ENCODE assay signal across 8 cellular contexts in the genomic region with DNA sequence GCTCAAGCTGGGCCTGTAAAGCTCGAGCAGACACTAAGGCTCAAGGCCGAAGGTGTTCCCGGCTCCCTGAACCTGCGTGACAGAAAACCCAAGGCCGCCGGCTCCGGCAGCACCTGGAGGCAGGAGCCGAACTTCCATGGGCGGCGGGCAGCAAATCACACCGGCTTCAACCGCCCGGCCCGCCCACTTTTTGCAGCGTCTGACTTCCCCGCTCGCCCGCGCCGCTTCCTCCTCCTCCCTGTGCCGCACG. TPM values are rescaled to one million over a fixed set of nuclear protein-coding genes. Genes with fewer than 3 reads are reported as not detected.
DNase-seq lines count a peak whose midpoint lies in the region; ATAC-seq and TF ChIP-seq lines count a peak whose summit lies in the region.

No MANE protein-coding gene starts in this region.

- WGBS in GM23248 (ENCODE audit: low coverage in 1 of 2, low lambda C conversion rate in 2 of 2, missing lambda C conversion rate in 2 of 2), 2 experiments: 0 to 1% methylated on average over 12 to 19 of the region's 22 CpGs
- WGBS in gastroesophageal sphincter (ENCODE audit: low coverage in 1 of 2), 2 donors: no CpG with 5 or more reads among the region's 22 CpGs

- in situ Hi-C loops in GM23248 (cut with MboI): no loop called here

- no peak for TF ChIP-seq CTCF in RWPE1 (conservative IDR thresholded peaks at IDR 0.05; ENCODE audit: low read depth)
- no peak for TF ChIP-seq CTCF in gastroesophageal sphincter (IDR thresholded peaks at IDR 0.05)
- TF ChIP-seq CTCF in neutrophil (IDR thresholded peaks at IDR 0.05): no peak

- H3K4me3 ChIP-seq in GM23248 (peak overlapping the region; percentile 74), gastroesophageal sphincter (peak overlapping the region; percentile 84 to 94), neutrophil (ENCODE audit: low read depth in 1 of 2, low read length in 1 of 2) (peak overlapping the region; percentile 73 to 98)

- POLR2A ChIA-PET in RWPE1 (lab: Yijun Ruan, JAX; ENCODE audit: low non-redundant PET): no interaction called here

- H3K79me2 ChIP-seq in GM23248 (ENCODE audit: insufficient read depth): peaks cover 32% of the 10 kb centered on the region

- H2AFZ ChIP-seq in GM23248: peak overlapping the region; percentile 75

- peak overlapping the region; percentile 97 for H3K9ac ChIP-seq in GM23248

- H3K27me3 ChIP-seq in GM23248 (replicated peaks; ENCODE audit: insufficient read depth): no peaks in the 10 kb centered on the region
- H3K27me3 ChIP-seq in gastroesophageal sphincter: peaks cover 24% of the 10 kb centered on the region
- peaks cover 6% of the 10 kb centered on the region for H3K27me3 ChIP-seq in neutrophil

- TF ChIP-seq EP300 in gastroesophageal sphincter (IDR thresholded peaks at IDR 0.05): no peak

- H3K27ac ChIP-seq in GM23248 (peak overlapping the region; percentile 95), RWPE1 (peak overlapping the region; percentile 99), gastroesophageal sphincter (peak overlapping the region; percentile 96 to 100 (median 99)), neutrophil (peak overlapping the region; percentile 94)

- ATAC-seq in gastroesophageal sphincter: peak; percentile 75

- no peak for TF ChIP-seq POLR2A in gastroesophageal sphincter (IDR thresholded peaks at IDR 0.05)

- H3K9me2 ChIP-seq in GM23248 (ENCODE audit: insufficient read depth): no peaks in the 10 kb centered on the region

- H3K36me3 ChIP-seq in GM23248 (ENCODE audit: low read depth) (no peaks in the 10 kb centered on the region), gastroesophageal sphincter (no peaks in the 10 kb centered on the region), neutrophil (no peaks in the 10 kb centered on the region)

- H3K4me1 ChIP-seq in GM23248 (ENCODE audit: insufficient read depth) (peaks cover 25% of the 10 kb centered on the region), gastroesophageal sphincter (peaks cover 0 to 28% (median 8%) of the 10 kb centered on the region in 3 donors), neutrophil (ENCODE audit: control insufficient read depth in 1 of 2, insufficient read depth in 1 of 2, low read depth in 1 of 2, low read length in 1 of 2) (peaks cover 21 to 23% of the 10 kb centered on the region in 2 experiments)

- CTCF ChIA-PET in RWPE1 (lab: Yijun Ruan, JAX): interaction anchor here (0.5 to 0.7 kb wide), 2 partner anchors 17 to 40 kb away, joined by 3 read pairs; no protein-coding TSS in a partner anchor

- H3F3A ChIP-seq in GM23248 (ENCODE audit: insufficient read depth): peaks cover 25% of the 10 kb centered on the region

- H3K4me2 ChIP-seq in GM23248 (ENCODE audit: unreplicated experiment): peak overlapping the region; percentile 73

- H3K9me3 ChIP-seq in GM23248 (ENCODE audit: low read depth): no peaks in the 10 kb centered on the region
- no peaks in the 10 kb centered on the region for H3K9me3 ChIP-seq in gastroesophageal sphincter
- H3K9me3 ChIP-seq in neutrophil: no peaks in the 10 kb centered on the region

- H4K20me1 ChIP-seq in GM23248 (ENCODE audit: insufficient read depth): no peaks in the 10 kb centered on the region

- DNase-seq in DMS 273 treated with DMSO at 0.1 percent for 48 hours (lab: John Stamatoyannopoulos, UW) (peak; percentile 32), GM23248 (peak; percentile 93), LoVo (ENCODE audit: low spot score) (peak; percentile 88), RWPE1 (ENCODE audit: low spot score) (peak; percentile 63), superior temporal gyrus (ENCODE audit: extremely low spot score) (peak; percentile 46)
- DNase-seq in activated gamma-delta T cell treated with anti-CD3 and anti-CD28 coated beads, Interleukin-2, amount 50 U/mL, for 16 hours (ENCODE audit: low read depth): peak; percentile 79

RNA-seq across cellular contexts. Expression of gene NSD2, which starts 0.9 kb away (rescaled TPM):
- 32.4 and 41.0 TPM in 2 replicates for total RNA-seq in GM23248 (2014; rRNA removed; shearing (Covaris generic))
- 19.1 and 20.1 TPM in 2 replicates for polyA plus RNA-seq in GM23248 (2016; fragmentation: Nextera tagmentation; extraction: Ambion mirVana)
- total RNA-seq in gastroesophageal sphincter: 10 to 100 TPM; 37.8 to 47.3 (median 39.4) TPM

RNA-seq across cellular contexts. Expression of gene LETM1, which starts 14.3 kb away (rescaled TPM):
- 40.1 and 42.3 TPM in 2 replicates for total RNA-seq in GM23248 (2014; rRNA removed; shearing (Covaris generic))
- polyA plus RNA-seq in GM23248 (2016; fragmentation: Nextera tagmentation; extraction: Ambion mirVana): 19.0 and 20.8 TPM in 2 replicates
- total RNA-seq in gastroesophageal sphincter: 10 to 100 TPM; 24.0 to 29.2 (median 26.9) TPM

Comparison
In these comparisons a context has a peak if more than half of its experiments do, and no peak if none do; other contexts are left out.
1. Peak in every context shown above with its lines: DNase-seq, ATAC-seq, H3K4me3 ChIP-seq and H3K27ac ChIP-seq.
2. DNase-seq: peak in every context shown above with its lines; median percentile 93 in GM23248; 88 in LoVo; 79 in activated gamma-delta T cell treated with anti-CD3 and anti-CD28 coated beads, Interleukin-2, amount 50 U/mL, for 16 hours; 63 in RWPE1; 46 in superior temporal gyrus; 32 in DMS 273 treated with DMSO at 0.1 percent for 48 hours.